ENCODE assay signal across 16 cellular contexts in genomic region chr1:59541891-59542290, GRCh38.
A peak's percentile ranks its signal among the peaks of the same experiment; 100 is the strongest.
DNase-seq lines count a peak whose midpoint lies in the region; ATAC-seq, FAIRE-seq and TF ChIP-seq lines count a peak whose summit lies in the region.
"Had no signal": no experiment of that assay in that cellular context is flagged by ENCODE, and none has a peak within 500 bp of the region (broad histone marks: within the 10 kb centered on the region; RNA-seq: fewer than 3 reads in every experiment).

No MANE protein-coding gene starts in this region.

- 91% methylated on average over 3 of the region's 3 CpGs for WGBS in mesenchymal stem cell

- no peak overlapping the region for H3K4ac ChIP-seq in mesenchymal stem cell (ENCODE audit: low read depth in 1 of 2, low read length in 2 of 2)

- DNase-seq in NCI-H2029 treated with DMSO at 0.1 percent for 48 hours (lab: John Stamatoyannopoulos, UW): peak; percentile 69
- no peak for DNase-seq in NCI-H2029 (lab: John Stamatoyannopoulos, UW)
- peak; percentile 47 for DNase-seq in astrocyte (ENCODE audit: low read depth)
- DNase-seq in mesenchymal stem cell: no peak
- no peak for DNase-seq in gastrocnemius medialis
- DNase-seq in osteocyte (ENCODE audit: extremely low spot score, unreplicated experiment): no peak
- DNase-seq in NCI-H1105 (lab: John Stamatoyannopoulos, UW): no peak
- DNase-seq: 8988T; CD8-positive, alpha-beta T cell; DMS79; NCI-H1417 treated with DMSO at 0.1 percent for 48 hours; NCI-H2081; NCI-H748 treated with DMSO at 0.1 percent for 48 hours had no signal

- no peak overlapping the region for H4K8ac ChIP-seq in mesenchymal stem cell (ENCODE audit: low read length)

- H3K79me1 ChIP-seq in mesenchymal stem cell (replicated peaks; ENCODE audit: low read length, poor library complexity, severe bottlenecking): no peaks in the 10 kb centered on the region

- H3K36me3 ChIP-seq in astrocyte (ENCODE audit: insufficient read depth, low read length) (no peaks in the 10 kb centered on the region), mesenchymal stem cell (ENCODE audit: control insufficient read depth in 1 of 2, insufficient read depth in 2 of 2, low read depth in 1 of 2, low read length in 2 of 2) (no peaks in the 10 kb centered on the region), gastrocnemius medialis (no peaks in the 10 kb centered on the region)
- H3K36me3 ChIP-seq: SJSA1 had no signal

- no peak overlapping the region for H3K9ac ChIP-seq in astrocyte (ENCODE audit: low read length)
- no peak overlapping the region for H3K9ac ChIP-seq in mesenchymal stem cell (ENCODE audit: low read length)

- no peak for TF ChIP-seq POLR2A in gastrocnemius medialis (IDR thresholded peaks at IDR 0.05)

- H3K9me3 ChIP-seq in astrocyte (ENCODE audit: insufficient read depth, low read depth, low read length) (no peaks in the 10 kb centered on the region), mesenchymal stem cell (ENCODE audit: control insufficient read depth, low read length) (no peaks in the 10 kb centered on the region), gastrocnemius medialis (no peaks in the 10 kb centered on the region)
- H3K9me3 ChIP-seq: SJSA1 had no signal

- no peak overlapping the region for H2BK12ac ChIP-seq in mesenchymal stem cell (ENCODE audit: low read length in 2 of 2)

- peak overlapping the region; percentile 33 for H2AK5ac ChIP-seq in mesenchymal stem cell (ENCODE audit: low read length, severe bottlenecking)

- intact Hi-C loops in gastrocnemius medialis (cut with DNase I; ENCODE audit: low total_unique reads): no loop called here

- H3K27me3 Mint-ChIP-seq in astrocyte (ENCODE audit: low read depth, unreplicated experiment): no peaks in the 10 kb centered on the region
- peaks cover 6% of the 10 kb centered on the region for H3K27me3 Mint-ChIP-seq in osteocyte (ENCODE audit: unreplicated experiment)

- in situ Hi-C loops in gastrocnemius medialis (cut with MboI; ENCODE audit: low sequenced_read_pairs in 4 of 4): no loop called here

- no peak overlapping the region for H3K4me3 ChIP-seq in astrocyte (ENCODE audit: insufficient read depth, low read depth, low read length)
- H3K4me3 ChIP-seq in mesenchymal stem cell (ENCODE audit: insufficient read depth in 1 of 2, low read depth in 1 of 2, low read length in 2 of 2): no peak overlapping the region
- no peak overlapping the region for H3K4me3 ChIP-seq in gastrocnemius medialis
- H3K4me3 ChIP-seq: GM23338, SJSA1 had no signal

- no peak overlapping the region for H3K27ac Mint-ChIP-seq in astrocyte (ENCODE audit: unreplicated experiment)
- H3K27ac Mint-ChIP-seq in osteocyte (ENCODE audit: unreplicated experiment): no peak overlapping the region
- H3K27ac Mint-ChIP-seq: CD8-positive, alpha-beta T cell; GM23338 had no signal

- no peaks in the 10 kb centered on the region for H4K20me1 ChIP-seq in astrocyte (ENCODE audit: insufficient read depth, low read length)

- H3K27me3 ChIP-seq in astrocyte (ENCODE audit: insufficient read depth, low read length): no peaks in the 10 kb centered on the region
- H3K27me3 ChIP-seq in mesenchymal stem cell (ENCODE audit: control insufficient read depth in 1 of 2, insufficient read depth in 1 of 2, low read length in 2 of 2): no peaks in the 10 kb centered on the region
- H3K27me3 ChIP-seq in gastrocnemius medialis: no peaks in the 10 kb centered on the region
- H3K27me3 ChIP-seq: SJSA1 had no signal

- H3K4me3 Mint-ChIP-seq in astrocyte (ENCODE audit: unreplicated experiment) (no peak overlapping the region), osteocyte (ENCODE audit: unreplicated experiment) (no peak overlapping the region)
- H3K4me3 Mint-ChIP-seq: CD8-positive, alpha-beta T cell; GM23338 had no signal

- H3K27ac ChIP-seq in astrocyte (ENCODE audit: low read depth, low read length): no peak overlapping the region
- no peak overlapping the region for H3K27ac ChIP-seq in mesenchymal stem cell (ENCODE audit: low read length, poor library complexity, severe bottlenecking)
- H3K27ac ChIP-seq in gastrocnemius medialis: peak overlapping the region; percentile 67 to 73 (median 71)
- H3K27ac ChIP-seq: SJSA1 had no signal

- H3K4me2 ChIP-seq in astrocyte (ENCODE audit: low read length) (no peak overlapping the region), mesenchymal stem cell (ENCODE audit: low read length, poor library complexity, severe bottlenecking) (no peak overlapping the region)
- H3K4me2 ChIP-seq: GM23338 had no signal

- H4K91ac ChIP-seq in mesenchymal stem cell (ENCODE audit: low read length): no peak overlapping the region

- ATAC-seq in gastrocnemius medialis (peak in 1 of 2 donors; percentile 15), HG03045 (IDR thresholded peaks at IDR 0.05; ENCODE audit: unreplicated experiment) (no peak)
- ATAC-seq: CD8-positive, alpha-beta T cell; GM23338 had no signal

- H2BK5ac ChIP-seq in mesenchymal stem cell (ENCODE audit: low read depth, low read length, poor library complexity, severe bottlenecking): no peak overlapping the region

- H2BK15ac ChIP-seq in mesenchymal stem cell (ENCODE audit: low read depth, poor library complexity, severe bottlenecking): no peak overlapping the region

- H2BK120ac ChIP-seq in mesenchymal stem cell (ENCODE audit: low read depth, low read length): no peak overlapping the region

- H3K36me3 Mint-ChIP-seq in astrocyte (ENCODE audit: low read depth, unreplicated experiment): peaks cover 2% of the 10 kb centered on the region
- H3K36me3 Mint-ChIP-seq in osteocyte (ENCODE audit: unreplicated experiment): no peaks in the 10 kb centered on the region
- H3K36me3 Mint-ChIP-seq: CD8-positive, alpha-beta T cell had no signal

- peaks cover 10% of the 10 kb centered on the region for H3K4me1 Mint-ChIP-seq in astrocyte (ENCODE audit: low read depth, unreplicated experiment)
- H3K4me1 Mint-ChIP-seq in osteocyte (ENCODE audit: unreplicated experiment): peaks cover 17% of the 10 kb centered on the region
- H3K4me1 Mint-ChIP-seq: GM23338 had no signal

- no peak for FAIRE-seq in astrocyte (lab: Jason Lieb, UNC)

- H2AFZ ChIP-seq in astrocyte (ENCODE audit: low read depth, low read length) (no peak overlapping the region), mesenchymal stem cell (ENCODE audit: low read depth, low read length) (no peak overlapping the region)
- H2AFZ ChIP-seq: GM23338 had no signal

- no peak for TF ChIP-seq CTCF in astrocyte (IDR thresholded peaks at IDR 0.05; ENCODE audit: insufficient read depth, low read depth, low read length)
- no peak for TF ChIP-seq CTCF in gastrocnemius medialis (IDR thresholded peaks at IDR 0.05 in 4 of 5, conservative IDR thresholded peaks at IDR 0.05 in 1 of 5)
- TF ChIP-seq CTCF in osteocyte (IDR thresholded peaks at IDR 0.05): no peak

- H3K4me1 ChIP-seq in astrocyte (ENCODE audit: insufficient read depth, low read length) (no peaks in the 10 kb centered on the region), mesenchymal stem cell (ENCODE audit: control insufficient read depth, insufficient read depth, low read depth, low read length) (peaks cover 4% of the 10 kb centered on the region), gastrocnemius medialis (peaks cover 32 to 59% of the 10 kb centered on the region in 2 donors)
- H3K4me1 ChIP-seq: SJSA1 had no signal

- H3K79me2 ChIP-seq in astrocyte (ENCODE audit: insufficient read depth, low read length): no peaks in the 10 kb centered on the region

- no peak overlapping the region for H3K14ac ChIP-seq in mesenchymal stem cell (ENCODE audit: low read length in 2 of 2)

- no peak overlapping the region for H3K18ac ChIP-seq in mesenchymal stem cell (ENCODE audit: low read depth in 1 of 2, low read length in 2 of 2)

- no peaks in the 10 kb centered on the region for H3K9me3 Mint-ChIP-seq in astrocyte (ENCODE audit: unreplicated experiment)
- H3K9me3 Mint-ChIP-seq in osteocyte (ENCODE audit: unreplicated experiment): no peaks in the 10 kb centered on the region
- H3K9me3 Mint-ChIP-seq: CD8-positive, alpha-beta T cell; GM23338 had no signal

- H3K23ac ChIP-seq in mesenchymal stem cell (ENCODE audit: low read length in 2 of 2): no peak overlapping the region

Comparison
In these comparisons a context has a peak if more than half of its experiments do, and no peak if none do; other contexts are left out.
1. DNase-seq: peak in NCI-H2029 treated with DMSO at 0.1 percent for 48 hours (single experiment) and astrocyte (single experiment); none in NCI-H2029 (single experiment), mesenchymal stem cell (single experiment), gastrocnemius medialis (0 of 2), osteocyte (single experiment) and NCI-H1105 (single experiment).
2. H3K27ac ChIP-seq: peak in gastrocnemius medialis (4 of 4); none in astrocyte (single experiment) and mesenchymal stem cell (single experiment).